ENCODE assay signal across 8 cellular contexts in genomic region chr5:62720036-62720441, GRCh38.
DNase-seq lines count a peak whose midpoint lies in the region; ATAC-seq, FAIRE-seq and TF ChIP-seq lines count a peak whose summit lies in the region.

No MANE protein-coding gene starts in this region.

- no peak overlapping the region for H3K4me3 Mint-ChIP-seq in activated CD4-positive, alpha-beta T cell treated with anti-CD3 and anti-CD28 coated beads, Interleukin-2, amount 10 ng/mL, durations not matched to agents 7 days and 5 days

- H3K27ac ChIP-seq in hepatocyte (no peak overlapping the region), prostate gland (no peak overlapping the region)

- DNase-seq in activated CD4-positive, alpha-beta T cell treated with anti-CD3 and anti-CD28 coated beads, Interleukin-2, amount 10 ng/mL, durations not matched to agents 7 days and 5 days = peak; percentile 7
- DNase-seq in activated CD4-positive, alpha-beta T cell treated with anti-CD3 and anti-CD28 coated beads, Interleukin-2, amount 50 U/mL, for 4 hours = no peak
- DNase-seq in SHP77 (lab: John Stamatoyannopoulos, UW) = peak; percentile 71 to 73
- peak; percentile 58 for DNase-seq in hepatocyte (ENCODE audit: low spot score)
- no peak for DNase-seq in prostate gland (ENCODE audit: low spot score)
- DNase-seq in frontal cortex (ENCODE audit: low spot score in 2 of 2) = no peak

- H3K79me2 ChIP-seq in hepatocyte = no peaks in the 10 kb centered on the region

- TF ChIP-seq CTCF in hepatocyte (IDR thresholded peaks at IDR 0.05; ENCODE audit: poor library complexity) (peak; percentile 29), prostate gland (IDR thresholded peaks at IDR 0.05) (no peak)

- no peaks in the 10 kb centered on the region for H3K36me3 Mint-ChIP-seq in activated CD4-positive, alpha-beta T cell treated with anti-CD3 and anti-CD28 coated beads, Interleukin-2, amount 10 ng/mL, durations not matched to agents 7 days and 5 days (ENCODE audit: low read depth)

- no peak for FAIRE-seq in frontal cortex (lab: Jason Lieb, UNC)

- peaks cover 31% of the 10 kb centered on the region for H3K27me3 Mint-ChIP-seq in activated CD4-positive, alpha-beta T cell treated with anti-CD3 and anti-CD28 coated beads, Interleukin-2, amount 10 ng/mL, durations not matched to agents 7 days and 5 days

- no peaks in the 10 kb centered on the region for H3K9me3 ChIP-seq in hepatocyte (ENCODE audit: low read depth)
- no peaks in the 10 kb centered on the region for H3K9me3 ChIP-seq in prostate gland

- POLR2A ChIA-PET in activated CD4-positive, alpha-beta T cell treated with anti-CD3 and anti-CD28 coated beads, Interleukin-2, amount 10 ng/mL, durations not matched to agents 7 days and 5 days (lab: Charles Lee) = no interaction called here

- CTCF ChIA-PET in activated CD4-positive, alpha-beta T cell treated with anti-CD3 and anti-CD28 coated beads, Interleukin-2, amount 10 ng/mL, durations not matched to agents 7 days and 5 days (lab: Charles Lee) = no interaction called here

- no peak overlapping the region for H3K4me3 ChIP-seq in hepatocyte
- no peak overlapping the region for H3K4me3 ChIP-seq in prostate gland

- no peak for TF ChIP-seq POLR2A in prostate gland (IDR thresholded peaks at IDR 0.05)

- H3K4me1 ChIP-seq in hepatocyte (ENCODE audit: insufficient read depth) (peaks cover 4% of the 10 kb centered on the region), prostate gland (replicated peaks) (no peaks in the 10 kb centered on the region)

- H3K36me3 ChIP-seq in hepatocyte (replicated peaks; ENCODE audit: insufficient read depth, low read depth) (no peaks in the 10 kb centered on the region), prostate gland (no peaks in the 10 kb centered on the region)

- no peak overlapping the region for H2AFZ ChIP-seq in hepatocyte

- intact Hi-C loops in prostate gland (cut with DNase I) = no loop called here

- H3K4me2 ChIP-seq in hepatocyte = no peak overlapping the region

- no peaks in the 10 kb centered on the region for H3K9me3 Mint-ChIP-seq in activated CD4-positive, alpha-beta T cell treated with anti-CD3 and anti-CD28 coated beads, Interleukin-2, amount 10 ng/mL, durations not matched to agents 7 days and 5 days

- H3K9me2 ChIP-seq in hepatocyte (replicated peaks; ENCODE audit: insufficient read depth) = no peaks in the 10 kb centered on the region

- WGBS in hepatocyte (ENCODE audit: low lambda C conversion rate, missing lambda C conversion rate) = 49% methylated on average over 7 of the region's 7 CpGs
- WGBS in prostate gland = 60% methylated on average over 7 of the region's 7 CpGs

- no peaks in the 10 kb centered on the region for H3K4me1 Mint-ChIP-seq in activated CD4-positive, alpha-beta T cell treated with anti-CD3 and anti-CD28 coated beads, Interleukin-2, amount 10 ng/mL, durations not matched to agents 7 days and 5 days

- no peak overlapping the region for H3K27ac Mint-ChIP-seq in activated CD4-positive, alpha-beta T cell treated with anti-CD3 and anti-CD28 coated beads, Interleukin-2, amount 10 ng/mL, durations not matched to agents 7 days and 5 days

- H3K27me3 ChIP-seq in hepatocyte (no peaks in the 10 kb centered on the region), prostate gland (replicated peaks; ENCODE audit: insufficient read depth) (no peaks in the 10 kb centered on the region)

- no peaks in the 10 kb centered on the region for H4K20me1 ChIP-seq in hepatocyte (ENCODE audit: insufficient read depth, poor library complexity, severe bottlenecking)

- peak; percentile 99 for ATAC-seq in GM19467 (IDR thresholded peaks at IDR 0.05; ENCODE audit: unreplicated experiment)
- peak; percentile 99 for ATAC-seq in HG03354 (IDR thresholded peaks at IDR 0.05; ENCODE audit: poor library complexity, severe bottlenecking, unreplicated experiment)

Comparison
In these comparisons a context has a peak if more than half of its experiments do, and no peak if none do; other contexts are left out.
1. DNase-seq: peak in activated CD4-positive, alpha-beta T cell treated with anti-CD3 and anti-CD28 coated beads, Interleukin-2, amount 10 ng/mL, durations not matched to agents 7 days and 5 days (single experiment), SHP77 (2 of 2) and hepatocyte (single experiment); none in activated CD4-positive, alpha-beta T cell treated with anti-CD3 and anti-CD28 coated beads, Interleukin-2, amount 50 U/mL, for 4 hours (0 of 2), prostate gland (single experiment) and frontal cortex (0 of 2).